In genomic region chr16:58863761-58864160, GRCh38 we compare ENCODE assay signal across 3 cellular contexts.
TF ChIP-seq lines count a peak whose summit lies in the region.

No MANE protein-coding gene starts in this region.

TF ChIP-seq in GM23338, 12 proteins besides CTCF, POLR2A, EP300 and RAD21:
- no peak for TF ChIP-seq REST (IDR thresholded peaks at IDR 0.05; ENCODE audit: unreplicated experiment)
- TF ChIP-seq NANOG (IDR thresholded peaks at IDR 0.05; ENCODE audit: borderline replicate concordance): no peak
- TF ChIP-seq EZH2 (IDR thresholded peaks at IDR 0.05; ENCODE audit: low read depth, unreplicated experiment): no peak
- TF ChIP-seq STAT1 (IDR thresholded peaks at IDR 0.05; ENCODE audit: unreplicated experiment): no peak
- no peak for TF ChIP-seq ETS1 (IDR thresholded peaks at IDR 0.05)
- TF ChIP-seq EZH2phosphoT487 (IDR thresholded peaks at IDR 0.05; ENCODE audit: unreplicated experiment): no peak
- no peak for TF ChIP-seq JUNB (IDR thresholded peaks at IDR 0.05; ENCODE audit: unreplicated experiment)

TF ChIP-seq in SK-N-SH, 30 proteins besides CTCF, POLR2A, EP300 and RAD21:
- no peak for TF ChIP-seq TAF1 (IDR thresholded peaks at IDR 0.05; ENCODE audit: borderline replicate concordance, low read depth, low read length)
- peak; percentile 19 for TF ChIP-seq CHD2 (IDR thresholded peaks at IDR 0.05; ENCODE audit: low read length, partially characterized antibody)
- TF ChIP-seq GATA2 (CRISPR knock-in tag; IDR thresholded peaks at IDR 0.05): peak; percentile 82
- no peak for TF ChIP-seq TEAD4 (IDR thresholded peaks at IDR 0.05; ENCODE audit: borderline replicate concordance, insufficient read depth)

TF ChIP-seq in H1, 55 proteins besides CTCF, POLR2A, EP300 and RAD21:
- TF ChIP-seq TEAD4 (IDR thresholded peaks at IDR 0.05; ENCODE audit: low read depth, low read length): no peak
- no peak for TF ChIP-seq SIN3A (conservative IDR thresholded peaks at IDR 0.05 in 1 of 2, IDR thresholded peaks at IDR 0.05 in 1 of 2; ENCODE audit: low read depth in 1 of 2, low read length in 2 of 2)
- TF ChIP-seq SRF (IDR thresholded peaks at IDR 0.05; ENCODE audit: low read depth, low read length): no peak
- no peak for TF ChIP-seq CHD7 (IDR thresholded peaks at IDR 0.05; ENCODE audit: insufficient replicate concordance, low read length)
TF ChIP-seq in H1: peak in this region for 0.
